In genomic region chr14:21103710-21104447, GRCh38 we compare ENCODE assay signal across 1 cellular context.
TF ChIP-seq lines count a peak whose summit lies in the region.

No MANE protein-coding gene starts in this region.

TF ChIP-seq in WTC11, 78 proteins besides CTCF, POLR2A, EP300 and RAD21 (continued from another document):
- TF ChIP-seq STAT6 (CRISPR knock-in tag; conservative IDR thresholded peaks at IDR 0.05; ENCODE audit: low read depth) (no peak), FOXP1 (CRISPR knock-in tag; IDR thresholded peaks at IDR 0.05; ENCODE audit: borderline replicate concordance) (peak; percentile 83; the same call in 1 of the 2 replicates), CREM (CRISPR knock-in tag; IDR thresholded peaks at IDR 0.05) (0 out of 2 replicates have a peak, but pooled peaks have one; percentile 34), KAT7 (CRISPR knock-in tag; IDR thresholded peaks at IDR 0.05; ENCODE audit: borderline replicate concordance) (0 out of 2 replicates have a peak, but pooled peaks have one; percentile 76), ZNF232 (CRISPR knock-in tag; IDR thresholded peaks at IDR 0.05) (peak; percentile 28; the same call in 1 of the 2 replicates), ZNF138 (CRISPR knock-in tag; conservative IDR thresholded peaks at IDR 0.05) (no peak), SMAD4 (CRISPR knock-in tag; IDR thresholded peaks at IDR 0.05) (no peak), RELA (CRISPR knock-in tag; IDR thresholded peaks at IDR 0.05; ENCODE audit: borderline replicate concordance) (peak; percentile 28; the same call in 1 of the 2 replicates)
